8 cellular contexts compared by ENCODE assay signal in genomic region chr3:192444096-192444790, GRCh38.
A peak's percentile ranks its signal among the peaks of the same experiment; 100 is the strongest.
DNase-seq lines count a peak whose midpoint lies in the region; ATAC-seq and TF ChIP-seq lines count a peak whose summit lies in the region.

No MANE protein-coding gene starts in this region.

- ATAC-seq in GM19025 (IDR thresholded peaks at IDR 0.05; ENCODE audit: low read depth, unreplicated experiment) (peak; percentile 90), HG03103 (IDR thresholded peaks at IDR 0.05; ENCODE audit: low read depth, unreplicated experiment) (peak; percentile 92), left lobe of liver (peak; percentile 98)

- TF ChIP-seq CTCF in VCaP (conservative IDR thresholded peaks at IDR 0.05) (peak; percentile 98), coronary artery (IDR thresholded peaks at IDR 0.05) (peak; percentile 89)

- peak; percentile 69 for DNase-seq in CD1c-positive myeloid dendritic cell (ENCODE audit: extremely low spot score)
- DNase-seq in NCI-H2107 treated with DMSO at 0.1 percent for 48 hours (lab: John Stamatoyannopoulos, UW; ENCODE audit: unreplicated experiment): peak; percentile 79
- no peak for DNase-seq in coronary artery (ENCODE audit: low spot score)
- DNase-seq in left lobe of liver (ENCODE audit: low spot score): peak; percentile 64
- peak; percentile 11 to 34 (median 20) for DNase-seq in stimulated activated CD4-positive, alpha-beta T cell treated with anti-CD3 and anti-CD28 coated beads, TNF-alpha, amount 100 ng/mL, for 48 hours (ENCODE audit: low read depth in 3 of 3)

- no peak overlapping the region for H3K4me3 ChIP-seq in coronary artery

- H3K27ac ChIP-seq in VCaP (no peak overlapping the region), coronary artery (no peak overlapping the region)
